ENCODE assay signal across 18 cellular contexts in genomic region chr1:109806733-109807397, GRCh38. TPM values are rescaled to one million over a fixed set of nuclear protein-coding genes. Genes with fewer than 3 reads are reported as not detected.
A peak's percentile ranks its signal among the peaks of the same experiment; 100 is the strongest.
DNase-seq lines count a peak whose midpoint lies in the region; ATAC-seq and TF ChIP-seq lines count a peak whose summit lies in the region.
"Had no signal": no experiment of that assay in that cellular context is flagged by ENCODE, and none has a peak within 500 bp of the region (broad histone marks: within the 10 kb centered on the region; RNA-seq: fewer than 3 reads in every experiment).

No MANE protein-coding gene starts in this region.

- no peak for ATAC-seq in GM19467 (IDR thresholded peaks at IDR 0.05; ENCODE audit: unreplicated experiment)

- H3K27ac ChIP-seq in endodermal cell (ENCODE audit: low read depth, low read length): no peak overlapping the region
- peak overlapping the region; percentile 27 for H3K27ac ChIP-seq in rectal smooth muscle tissue (ENCODE audit: low read depth, low read length)

- no peak for TF ChIP-seq CTCF in endodermal cell (conservative IDR thresholded peaks at IDR 0.05)

- no peaks in the 10 kb centered on the region for H3K9me3 ChIP-seq in endodermal cell (ENCODE audit: control insufficient read depth, low read length)

- DNase-seq in activated CD4-positive, alpha-beta T cell treated with anti-CD3 and anti-CD28 coated beads, Interleukin-2, amount 10 ng/mL, durations not matched to agents 24 days and 14 days: no peak
- DNase-seq in activated CD4-positive, alpha-beta T cell treated with anti-CD3 and anti-CD28 coated beads, Interleukin-2, amount 50 U/mL, for 48 hours: no peak
- DNase-seq in Kasumi-1 (lab: John Stamatoyannopoulos, UW) (peak; percentile 51 to 72), endodermal cell (peak; percentile 35), HUDEP-2 (lab: John Stamatoyannopoulos, UW; ENCODE audit: unreplicated experiment in 76 of 76) (no peak), NCI-H1048 (lab: John Stamatoyannopoulos, UW) (no peak)
- DNase-seq: DMS153, GOT3, immature natural killer cell, MM.1S, naive B cell, NCI-H2171 treated with DMSO at 0.1 percent for 48 hours, small intestine had no signal

- H3K27me3 Mint-ChIP-seq in activated CD4-positive, alpha-beta T cell treated with anti-CD3 and anti-CD28 coated beads, Interleukin-2, amount 10 ng/mL, durations not matched to agents 24 days and 14 days: no peaks in the 10 kb centered on the region
- H3K27me3 Mint-ChIP-seq in endodermal cell (ENCODE audit: insufficient read depth): peaks cover 2% of the 10 kb centered on the region

- H3K9ac ChIP-seq in endodermal cell (ENCODE audit: extremely low read depth, low read length, poor library complexity, severe bottlenecking) (no peak overlapping the region), rectal smooth muscle tissue (ENCODE audit: low read length) (no peak overlapping the region)

- no peak overlapping the region for H3K4me3 ChIP-seq in endodermal cell (ENCODE audit: low read length)
- no peak overlapping the region for H3K4me3 ChIP-seq in rectal smooth muscle tissue (ENCODE audit: low read length)

- WGBS in endodermal cell (ENCODE audit: insufficient coverage in 1 of 2, insufficient read length in 1 of 2), 2 experiments: 93 to 94% methylated on average over 5 to 6 of the region's 6 CpGs

- H3K9me3 Mint-ChIP-seq in activated CD4-positive, alpha-beta T cell treated with anti-CD3 and anti-CD28 coated beads, Interleukin-2, amount 10 ng/mL, durations not matched to agents 24 days and 14 days: no peaks in the 10 kb centered on the region
- H3K9me3 Mint-ChIP-seq in endodermal cell: no peaks in the 10 kb centered on the region
- H3K9me3 Mint-ChIP-seq: dendritic cell treated with granulocyte-macrophage colony-stimulating factor and Interleukin-4, amounts not matched to agents 40 ng/mL and 50 ng/mL, for 4 days; immature natural killer cell; naive B cell had no signal

- H3K27me3 ChIP-seq in endodermal cell (ENCODE audit: control insufficient read depth, insufficient read depth, low read length, poor library complexity, severe bottlenecking) (no peaks in the 10 kb centered on the region), rectal smooth muscle tissue (ENCODE audit: control insufficient read depth, insufficient read depth, low read length) (no peaks in the 10 kb centered on the region)

- peak overlapping the region; percentile 42 for H3K27ac Mint-ChIP-seq in activated CD4-positive, alpha-beta T cell treated with anti-CD3 and anti-CD28 coated beads, Interleukin-2, amount 10 ng/mL, durations not matched to agents 24 days and 14 days
- H3K27ac Mint-ChIP-seq in endodermal cell: no peak overlapping the region
- H3K27ac Mint-ChIP-seq: dendritic cell treated with granulocyte-macrophage colony-stimulating factor and Interleukin-4, amounts not matched to agents 40 ng/mL and 50 ng/mL, for 4 days; immature natural killer cell had no signal

- intact Hi-C loops in activated CD4-positive, alpha-beta T cell treated with anti-CD3 and anti-CD28 coated beads, Interleukin-2, amount 10 ng/mL, durations not matched to agents 24 days and 14 days (cut with micrococcal nuclease): no loop called here

- no peaks in the 10 kb centered on the region for H3K36me3 Mint-ChIP-seq in activated CD4-positive, alpha-beta T cell treated with anti-CD3 and anti-CD28 coated beads, Interleukin-2, amount 10 ng/mL, durations not matched to agents 24 days and 14 days (ENCODE audit: low read depth)
- H3K36me3 Mint-ChIP-seq in endodermal cell (ENCODE audit: low read depth): no peaks in the 10 kb centered on the region
- H3K36me3 Mint-ChIP-seq: immature natural killer cell, naive B cell had no signal

- peaks cover 56% of the 10 kb centered on the region for H3K4me1 Mint-ChIP-seq in activated CD4-positive, alpha-beta T cell treated with anti-CD3 and anti-CD28 coated beads, Interleukin-2, amount 10 ng/mL, durations not matched to agents 24 days and 14 days
- H3K4me1 Mint-ChIP-seq in endodermal cell: peaks cover 1% of the 10 kb centered on the region

- H3K4me3 Mint-ChIP-seq in activated CD4-positive, alpha-beta T cell treated with anti-CD3 and anti-CD28 coated beads, Interleukin-2, amount 10 ng/mL, durations not matched to agents 24 days and 14 days: no peak overlapping the region
- H3K4me3 Mint-ChIP-seq in endodermal cell: no peak overlapping the region
- H3K4me3 Mint-ChIP-seq: dendritic cell treated with granulocyte-macrophage colony-stimulating factor and Interleukin-4, amounts not matched to agents 40 ng/mL and 50 ng/mL, for 4 days; immature natural killer cell had no signal

- H3K36me3 ChIP-seq in endodermal cell (ENCODE audit: control insufficient read depth, insufficient read depth, low read length): no peaks in the 10 kb centered on the region
- no peaks in the 10 kb centered on the region for H3K36me3 ChIP-seq in rectal smooth muscle tissue (ENCODE audit: control insufficient read depth, insufficient read depth, low read length)

- H3K4me1 ChIP-seq in endodermal cell (ENCODE audit: control insufficient read depth, insufficient read depth, low read length) (no peaks in the 10 kb centered on the region), rectal smooth muscle tissue (ENCODE audit: control insufficient read depth, insufficient read depth, low read length) (peaks cover 8% of the 10 kb centered on the region)

RNA-seq across cellular contexts. Expression of gene EPS8L3, which starts 43.1 kb away (rescaled TPM):
- not detected in 2 replicates for total RNA-seq in activated CD4-positive, alpha-beta T cell treated with anti-CD3 and anti-CD28 coated beads, Interleukin-2, amount 10 ng/mL, durations not matched to agents 24 days and 14 days
- total RNA-seq in endodermal cell: not detected
- polyA plus RNA-seq in endodermal cell (2013, experiment 1 of 2): not detected
- polyA plus RNA-seq in endodermal cell (2013, experiment 2 of 2): not detected
- total RNA-seq: activated CD8-positive, alpha-beta memory T cell treated with anti-CD3 and anti-CD28 coated beads for 36 hours; T-helper 2 cell treated with Interferon-gamma antibody and Interleukin-4, amounts not matched to agents 100 ng/mL and 5 ng/mL, for 36 hours had no signal

Comparison
In these comparisons a context has a peak if more than half of its experiments do, and no peak if none do; other contexts are left out.
1. DNase-seq: peak in Kasumi-1 (2 of 2) and endodermal cell (single experiment); none in activated CD4-positive, alpha-beta T cell treated with anti-CD3 and anti-CD28 coated beads, Interleukin-2, amount 10 ng/mL, durations not matched to agents 24 days and 14 days (single experiment), activated CD4-positive, alpha-beta T cell treated with anti-CD3 and anti-CD28 coated beads, Interleukin-2, amount 50 U/mL, for 48 hours (0 of 2), HUDEP-2 (0 of 76) and NCI-H1048 (single experiment).